Comparison of ENCODE assay signal across 8 cellular contexts in the genomic region with DNA sequence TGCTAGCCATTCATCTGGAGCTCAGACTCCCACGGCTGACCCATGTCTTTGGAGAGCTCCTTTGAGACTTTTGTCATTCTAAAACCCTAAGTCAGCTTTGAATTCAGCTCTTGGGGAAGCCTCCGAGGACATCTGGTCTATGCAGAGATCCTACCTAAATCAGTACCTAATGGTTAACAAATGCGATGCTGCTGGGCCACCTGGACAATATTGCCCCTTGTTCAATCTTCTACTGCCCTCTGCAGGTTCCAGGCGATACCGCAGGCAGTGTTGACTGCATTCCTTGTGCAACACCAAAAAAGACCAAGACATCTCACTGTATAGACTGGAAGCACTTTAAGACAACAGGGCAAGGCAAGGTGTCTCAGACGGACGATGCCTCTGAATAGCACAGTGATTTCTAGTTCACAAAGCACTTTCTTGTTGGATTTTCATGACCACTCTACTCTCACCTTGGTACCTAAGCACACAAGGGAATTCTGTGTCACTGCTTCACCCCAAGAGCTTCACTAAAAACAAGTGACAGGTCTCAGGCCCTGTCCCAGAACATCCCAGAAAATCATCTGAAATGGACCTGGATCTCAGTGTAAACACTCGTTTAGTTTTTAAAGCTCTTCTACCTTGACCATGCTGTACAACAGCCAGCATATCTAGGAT.
DNase-seq lines count a peak whose midpoint lies in the region; ATAC-seq and TF ChIP-seq lines count a peak whose summit lies in the region.

No MANE protein-coding gene starts in this region.

- ATAC-seq in GM18520 (IDR thresholded peaks at IDR 0.05; ENCODE audit: unreplicated experiment) = peak; percentile 67
- peak; percentile 78 for ATAC-seq in HG03135 (IDR thresholded peaks at IDR 0.05; ENCODE audit: unreplicated experiment)

- 14 to 19% methylated on average over 8 of the region's 8 CpGs for WGBS in lower leg skin, 2 donors

- intact Hi-C loops in lower leg skin (cut with DNase I; ENCODE audit: low total_unique reads) = no loop called here

- H3K27ac ChIP-seq in coronary artery = no peak overlapping the region

- H3K4me3 ChIP-seq in coronary artery (no peak overlapping the region), lower leg skin (ENCODE audit: low read depth, poor library complexity, severe bottlenecking) (no peak overlapping the region)

- TF ChIP-seq CTCF in coronary artery (IDR thresholded peaks at IDR 0.05) = peak; percentile 83
- TF ChIP-seq CTCF in lower leg skin (IDR thresholded peaks at IDR 0.05) = peak in 1 of 3 donors; percentile 39

- DNase-seq in AG08395 (ENCODE audit: low spot score) (peak; percentile 75), NCI-H345 (lab: John Stamatoyannopoulos, UW) (peak; percentile 83), coronary artery (ENCODE audit: low spot score) (no peak), lower leg skin (ENCODE audit: low spot score in 2 of 2) (peak; percentile 80 to 96)
- peak; percentile 85 for DNase-seq in activated CD4-positive, alpha-beta T cell treated with anti-CD3 and anti-CD28 coated beads for 48 hours
- DNase-seq in stimulated activated CD4-positive, alpha-beta T cell treated with anti-CD3 and anti-CD28 coated beads, TNF-alpha, amount 100 ng/mL, for 48 hours (ENCODE audit: low read depth in 3 of 3) = peak; percentile 55 to 61 (median 61)

- no peak for TF ChIP-seq POLR2A in lower leg skin (IDR thresholded peaks at IDR 0.05)
